Comparison of ENCODE assay signal across 22 cellular contexts in genomic region chr9:27851858-27852257, GRCh38.
"Had no signal": no experiment of that assay in that cellular context is flagged by ENCODE, and none has a peak within 500 bp of the region (broad histone marks: within the 10 kb centered on the region; RNA-seq: fewer than 3 reads in every experiment).

No MANE protein-coding gene starts in this region.

- DNase-seq: cortex of kidney; dorsolateral prefrontal cortex; effector CD8-positive, alpha-beta T cell; heart left ventricle; hippocampal formation; islet precursor cell; left ventricle myocardium inferior; mesenchymal stem cell; midbrain; small intestine; stimulated activated CD4-positive, alpha-beta T cell treated with anti-CD3 and anti-CD28 coated beads, Interleukin-12 subunit alpha, Interleukin-12 subunit beta, amount 100 ng/mL, for 4 hours; stimulated activated naive CD4-positive, alpha-beta T cell; stomach; substantia nigra; transverse colon had no signal

- H3K36me3 ChIP-seq: heart left ventricle, left ventricle myocardium inferior, right atrium auricular region, stomach, thoracic aorta, transverse colon had no signal

- ATAC-seq: esophagus mucosa; heart left ventricle; natural killer cell treated with Interleukin-12 subunit alpha and Interleukin-12 subunit beta and Interleukin-15 and Interleukin-18, amount 100 ng/mL, for 72 hours had no signal

- FAIRE-seq: endometrium, frontal cortex, small intestine had no signal

- H3K4me1 ChIP-seq: heart left ventricle, left ventricle myocardium inferior, right atrium auricular region, stomach, transverse colon had no signal

- H3K9me3 ChIP-seq: heart left ventricle, left ventricle myocardium inferior, right atrium auricular region, stomach, thoracic aorta, transverse colon had no signal

- H3K27me3 ChIP-seq: heart left ventricle, right atrium auricular region, stomach, transverse colon had no signal

- H3K4me3 ChIP-seq: dorsolateral prefrontal cortex, heart left ventricle, left ventricle myocardium inferior, lung, right atrium auricular region, stomach, thoracic aorta, transverse colon had no signal

- H3K27ac ChIP-seq: dorsolateral prefrontal cortex, heart left ventricle, left ventricle myocardium inferior, right atrium auricular region, stomach, thoracic aorta, transverse colon had no signal
